Comparison of ENCODE assay signal across 9 cellular contexts in the genomic region with DNA sequence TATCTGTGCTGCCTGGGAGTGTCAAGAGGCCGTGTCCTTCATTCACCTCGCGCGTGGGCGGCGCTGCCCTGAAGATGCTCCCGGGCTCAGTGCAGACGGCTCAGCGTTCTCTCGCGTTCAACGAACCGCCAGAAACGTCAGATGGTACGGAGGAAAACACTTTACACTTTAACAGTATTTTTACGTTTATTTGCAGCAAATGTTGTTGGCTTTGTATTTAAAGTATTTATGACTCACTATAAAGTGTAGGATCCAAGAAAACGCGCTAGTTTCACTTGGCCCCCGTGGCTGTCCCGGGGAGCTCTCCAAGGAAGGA. TPM values are rescaled to one million over a fixed set of nuclear protein-coding genes. Genes with fewer than 3 reads are reported as not detected.
DNase-seq lines count a peak whose midpoint lies in the region; ATAC-seq lines count a peak whose summit lies in the region.
"Had no signal": no experiment of that assay in that cellular context is flagged by ENCODE, and none has a peak within 500 bp of the region (broad histone marks: within the 10 kb centered on the region; RNA-seq: fewer than 3 reads in every experiment).

No MANE protein-coding gene starts in this region.

- H3K23ac ChIP-seq in neuronal stem cell (ENCODE audit: low read depth, low read length, poor library complexity) = peak overlapping the region; percentile 91

- H3K27me3 ChIP-seq in esophagus (ENCODE audit: control insufficient read depth in 1 of 2, insufficient read depth in 2 of 2, low read length in 2 of 2) (no peaks in the 10 kb centered on the region), neuronal stem cell (ENCODE audit: control insufficient read depth in 3 of 3, insufficient read depth in 3 of 3, low read depth in 1 of 3, low read length in 3 of 3) (no peaks in the 10 kb centered on the region)

- H4K8ac ChIP-seq in neuronal stem cell (ENCODE audit: low read depth, low read length) = no peak overlapping the region

- H4K91ac ChIP-seq in neuronal stem cell (ENCODE audit: low read depth, low read length, poor library complexity) = no peak overlapping the region

- no peak overlapping the region for H2AK5ac ChIP-seq in neuronal stem cell (ENCODE audit: low read depth, low read length)

- peak overlapping the region; percentile 97 for H2BK5ac ChIP-seq in neuronal stem cell (ENCODE audit: low read length)

- H3K79me1 ChIP-seq in neuronal stem cell (ENCODE audit: low read depth, low read length) = no peaks in the 10 kb centered on the region

- H3K36me3 ChIP-seq in esophagus (ENCODE audit: control insufficient read depth in 2 of 2, insufficient read depth in 2 of 2, low read length in 1 of 2) (no peaks in the 10 kb centered on the region), neuronal stem cell (replicated peaks in 1 of 2; ENCODE audit: control insufficient read depth in 2 of 2, insufficient read depth in 2 of 2, low read length in 2 of 2) (peaks cover 0 to 15% of the 10 kb centered on the region in 2 donors)

- no peaks in the 10 kb centered on the region for H3K9me3 ChIP-seq in esophagus (ENCODE audit: control insufficient read depth in 2 of 2, insufficient read depth in 1 of 2, low read depth in 1 of 2, low read length in 1 of 2)
- no peaks in the 10 kb centered on the region for H3K9me3 ChIP-seq in neuronal stem cell (replicated peaks in 1 of 2; ENCODE audit: control insufficient read depth in 2 of 2, insufficient read depth in 1 of 2, low read depth in 1 of 2, low read length in 2 of 2)

- peak overlapping the region; percentile 64 for H3K4me2 ChIP-seq in neuronal stem cell (ENCODE audit: insufficient read depth, low read length, poor library complexity, severe bottlenecking)

- H3K27ac ChIP-seq in esophagus (ENCODE audit: low read depth in 2 of 2, low read length in 1 of 2) (peak overlapping the region; percentile 99 to 100), neuronal stem cell (replicated peaks; ENCODE audit: low read length) (peak overlapping the region; percentile 89), substantia nigra (ENCODE audit: low read depth, low read length, poor library complexity, severe bottlenecking) (peak overlapping the region; percentile 97)
- H3K27ac ChIP-seq: epithelial cell of prostate had no signal

- H3K4me3 ChIP-seq in esophagus (ENCODE audit: low read depth in 1 of 2, low read length in 2 of 2) (peak overlapping the region in 1 of 2 donors; percentile 92), neuronal stem cell (ENCODE audit: low read length in 2 of 2) (peak overlapping the region in 1 of 2 donors; percentile 91)

- H3K18ac ChIP-seq in neuronal stem cell (ENCODE audit: low read length) = peak overlapping the region; percentile 98

- H3K4ac ChIP-seq in neuronal stem cell (ENCODE audit: low read length) = no peak overlapping the region

- WGBS in esophagus, 2 donors = 0 to 1% methylated on average over 20 of the region's 20 CpGs
- no CpG with 5 or more reads among the region's 20 CpGs for WGBS in neuronal stem cell (ENCODE audit: extremely low coverage in 2 of 2, insufficient read length in 2 of 2, insufficient replicate concordance in 1 of 2), 2 donors

- peak overlapping the region; percentile 91 for H3K9ac ChIP-seq in neuronal stem cell (ENCODE audit: low read depth, low read length, poor library complexity)

- DNase-seq in AG08396 (ENCODE audit: low spot score) = peak; percentile 34
- DNase-seq in NCI-H748 (lab: John Stamatoyannopoulos, UW; ENCODE audit: unreplicated experiment) = peak; percentile 53
- peak; percentile 52 for DNase-seq in activated T-cell treated with anti-CD3 and anti-CD28 coated beads for 1 hour (ENCODE audit: low read depth)
- peak; percentile 26 for DNase-seq in neuronal stem cell (ENCODE audit: low spot score)
- DNase-seq in substantia nigra (lab: John Stamatoyannopoulos, UW) = peak in 34 of 49 donors; percentile 8 to 58 (median 36)

- H3K14ac ChIP-seq in neuronal stem cell (ENCODE audit: low read length) = peak overlapping the region; percentile 89

- H3K4me1 ChIP-seq in esophagus (ENCODE audit: control insufficient read depth in 2 of 2, insufficient read depth in 2 of 2, low read length in 1 of 2) = peaks cover 0 to 2% of the 10 kb centered on the region in 2 donors
- peaks cover 2 to 4% of the 10 kb centered on the region in 2 donors for H3K4me1 ChIP-seq in neuronal stem cell (ENCODE audit: control insufficient read depth in 2 of 2, insufficient read depth in 1 of 2, low read depth in 1 of 2, low read length in 2 of 2)

- no peak overlapping the region for H2BK12ac ChIP-seq in neuronal stem cell (ENCODE audit: low read length)

- H2AFZ ChIP-seq in neuronal stem cell (ENCODE audit: low read length) = peak overlapping the region; percentile 96

- peak overlapping the region; percentile 96 for H2BK15ac ChIP-seq in neuronal stem cell (ENCODE audit: low read length)

- no peak overlapping the region for H2BK120ac ChIP-seq in neuronal stem cell (ENCODE audit: low read depth, low read length)

- peak; percentile 28 for ATAC-seq in GM21390 (IDR thresholded peaks at IDR 0.05; ENCODE audit: unreplicated experiment)
- no peak for ATAC-seq in HG02763 (IDR thresholded peaks at IDR 0.05; ENCODE audit: unreplicated experiment)

RNA-seq across cellular contexts. Expression of a gene that starts 0.5 kb away (rescaled TPM):
- polyA plus RNA-seq in esophagus = 1 to 10 TPM; 3.0 to 6.2 TPM
- 19.9 TPM for polyA plus RNA-seq in neuronal stem cell (2013, experiment 1 of 2)
- 20.8 TPM for polyA plus RNA-seq in neuronal stem cell (2013, experiment 2 of 2)
